Comparison of ENCODE assay signal across 32 cellular contexts in the genomic region with DNA sequence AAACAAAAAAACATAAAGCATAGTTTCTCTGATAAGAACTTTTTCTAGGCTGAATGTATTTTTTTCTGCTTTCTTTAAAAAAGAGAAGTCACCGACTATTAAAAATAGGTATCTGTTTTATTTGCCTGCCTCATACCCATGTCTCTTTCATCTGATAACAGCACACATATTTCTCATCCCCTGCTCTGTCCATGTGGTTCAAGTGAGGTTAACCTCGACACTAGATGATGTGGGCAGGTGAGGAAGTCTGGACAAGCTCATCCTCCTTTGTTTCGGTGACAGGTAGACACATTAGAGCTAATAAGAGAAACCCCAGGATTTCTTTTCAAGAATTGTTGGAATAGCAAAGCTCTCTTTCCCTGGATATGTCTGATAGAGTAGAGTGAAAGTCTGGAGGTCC.
"Had no signal": no experiment of that assay in that cellular context is flagged by ENCODE, and none has a peak within 500 bp of the region (broad histone marks: within the 10 kb centered on the region; RNA-seq: fewer than 3 reads in every experiment).

No MANE protein-coding gene starts in this region.

- H3K9me3 Mint-ChIP-seq: activated CD4-positive, alpha-beta memory T cell treated with anti-CD3 and anti-CD28 coated beads for 36 hours; activated CD4-positive, alpha-beta T cell treated with anti-CD3 and anti-CD28 coated beads, Interleukin-2, amount 10 ng/mL, durations not matched to agents 24 days and 14 days; activated CD8-positive, alpha-beta T cell treated with anti-CD3 and anti-CD28 coated beads for 36 hours; activated naive CD4-positive, alpha-beta T cell treated with anti-CD3 and anti-CD28 coated beads for 36 hours; activated naive CD4-positive, alpha-beta T cell treated with anti-CD3 and anti-CD28 coated beads, Interleukin-2, amount 50 U/mL, for 72 hours; activated naive CD8-positive, alpha-beta T cell treated with anti-CD3 and anti-CD28 coated beads for 36 hours; activated T-cell treated with anti-CD3 and anti-CD28 coated beads, Interleukin-2, amount 50 U/mL, for 4 hours; activated T-helper 1 cell treated with anti-CD3 and anti-CD28 coated beads, Interleukin-12 subunit alpha, Interleukin-12 subunit beta, Interleukin-2, Interleukin-4 antibody, amounts not matched to agents 30 ng/mL and 10 ng/mL and 1 ng/mL, durations not matched to agents 14 hours and 24 hours and 36 hours; activated T-helper 17 cell treated with anti-CD3 and anti-CD28 coated beads, Interleukin-2, amount 50 U/mL, for 72 hours; T-helper 1 cell treated with Interleukin-12 subunit alpha and Interleukin-12 subunit beta and Interleukin-4 antibody, amounts not matched to agents 30 μg/mL and 1 μg/mL, for 36 hours; T-helper 2 cell treated with Interferon-gamma antibody and Interleukin-4, amounts not matched to agents 5 μg/mL and 100 μg/mL, for 36 hours had no signal

- H3K36me3 Mint-ChIP-seq: activated CD4-positive, alpha-beta memory T cell treated with anti-CD3 and anti-CD28 coated beads for 36 hours; activated naive CD4-positive, alpha-beta T cell treated with anti-CD3 and anti-CD28 coated beads, Interleukin-2, amount 50 U/mL, for 72 hours; activated naive CD8-positive, alpha-beta T cell treated with anti-CD3 and anti-CD28 coated beads for 36 hours had no signal

- H3K4me1 Mint-ChIP-seq: activated B cell treated with CpG ODN at 0.5 μM for 24 hours; activated CD4-positive, alpha-beta T cell treated with anti-CD3 and anti-CD28 coated beads, Interleukin-2, amount 10 ng/mL, durations not matched to agents 24 days and 14 days; activated naive CD8-positive, alpha-beta T cell treated with anti-CD3 and anti-CD28 coated beads for 36 hours; activated T-helper 17 cell treated with anti-CD3 and anti-CD28 coated beads, Interleukin-2, amount 50 U/mL, for 72 hours had no signal

- H3K27me3 Mint-ChIP-seq: activated B cell treated with CpG ODN at 0.5 μM for 24 hours; activated CD4-positive, alpha-beta memory T cell treated with anti-CD3 and anti-CD28 coated beads for 36 hours; activated CD4-positive, alpha-beta T cell treated with anti-CD3 and anti-CD28 coated beads, Interleukin-2, amount 10 ng/mL, durations not matched to agents 24 days and 14 days; activated CD8-positive, alpha-beta T cell treated with anti-CD3 and anti-CD28 coated beads for 36 hours; activated naive CD8-positive, alpha-beta T cell treated with anti-CD3 and anti-CD28 coated beads for 36 hours; activated T-helper 17 cell treated with anti-CD3 and anti-CD28 coated beads, Interleukin-2, amount 50 U/mL, for 72 hours had no signal

- ATAC-seq: activated CD8-positive, alpha-beta T cell treated with anti-CD3 and anti-CD28 coated beads for 36 hours; activated naive CD4-positive, alpha-beta T cell treated with anti-CD3 and anti-CD28 coated beads, Interleukin-2, amount 50 U/mL, for 72 hours; activated T-cell treated with anti-CD3 and anti-CD28 coated beads, Interleukin-2, amount 50 U/mL, for 4 hours; activated T-cell treated with anti-CD3 and anti-CD28 coated beads, Interleukin-2, amount 50 U/mL, for 72 hours; activated T-helper 17 cell treated with anti-CD3 and anti-CD28 coated beads, Interleukin-2, amount 50 U/mL, for 72 hours; body of pancreas had no signal

- H3K27ac Mint-ChIP-seq: activated B cell treated with CpG ODN at 0.5 μM for 24 hours; activated CD4-positive, alpha-beta memory T cell treated with anti-CD3 and anti-CD28 coated beads for 36 hours; activated CD4-positive, alpha-beta T cell treated with anti-CD3 and anti-CD28 coated beads, Interleukin-2, amount 10 ng/mL, durations not matched to agents 24 days and 14 days; activated CD8-positive, alpha-beta T cell treated with anti-CD3 and anti-CD28 coated beads for 36 hours; activated naive CD4-positive, alpha-beta T cell treated with anti-CD3 and anti-CD28 coated beads for 36 hours; activated naive CD4-positive, alpha-beta T cell treated with anti-CD3 and anti-CD28 coated beads, Interleukin-2, amount 50 U/mL, for 72 hours; activated naive CD8-positive, alpha-beta T cell treated with anti-CD3 and anti-CD28 coated beads for 36 hours; activated T-cell treated with anti-CD3 and anti-CD28 coated beads, Interleukin-2, amount 50 U/mL, for 72 hours; activated T-helper 1 cell treated with anti-CD3 and anti-CD28 coated beads, Interleukin-12 subunit alpha, Interleukin-12 subunit beta, Interleukin-2, Interleukin-4 antibody, amounts not matched to agents 30 ng/mL and 10 ng/mL and 1 ng/mL, durations not matched to agents 14 hours and 24 hours and 36 hours; activated T-helper 17 cell treated with anti-CD3 and anti-CD28 coated beads, Interleukin-2, amount 50 U/mL, for 72 hours; T-helper 1 cell treated with Interleukin-12 subunit alpha and Interleukin-12 subunit beta and Interleukin-4 antibody, amounts not matched to agents 30 μg/mL and 1 μg/mL, for 36 hours; T-helper 2 cell treated with Interferon-gamma antibody and Interleukin-4, amounts not matched to agents 5 μg/mL and 100 μg/mL, for 36 hours had no signal

- H3K4me3 Mint-ChIP-seq: activated B cell treated with CpG ODN at 0.5 μM for 24 hours; activated CD4-positive, alpha-beta memory T cell treated with anti-CD3 and anti-CD28 coated beads for 36 hours; activated CD4-positive, alpha-beta T cell treated with anti-CD3 and anti-CD28 coated beads, Interleukin-2, amount 10 ng/mL, durations not matched to agents 24 days and 14 days; activated CD8-positive, alpha-beta T cell treated with anti-CD3 and anti-CD28 coated beads for 36 hours; activated naive CD4-positive, alpha-beta T cell treated with anti-CD3 and anti-CD28 coated beads for 36 hours; activated naive CD8-positive, alpha-beta T cell treated with anti-CD3 and anti-CD28 coated beads for 36 hours; activated T-cell treated with anti-CD3 and anti-CD28 coated beads, Interleukin-2, amount 50 U/mL, for 4 hours; activated T-cell treated with anti-CD3 and anti-CD28 coated beads, Interleukin-2, amount 50 U/mL, for 72 hours; activated T-helper 1 cell treated with anti-CD3 and anti-CD28 coated beads, Interleukin-12 subunit alpha, Interleukin-12 subunit beta, Interleukin-2, Interleukin-4 antibody, amounts not matched to agents 30 ng/mL and 10 ng/mL and 1 ng/mL, durations not matched to agents 14 hours and 24 hours and 36 hours; activated T-helper 17 cell treated with anti-CD3 and anti-CD28 coated beads, Interleukin-2, amount 50 U/mL, for 72 hours; T-helper 1 cell treated with Interleukin-12 subunit alpha and Interleukin-12 subunit beta and Interleukin-4 antibody, amounts not matched to agents 30 μg/mL and 1 μg/mL, for 36 hours; T-helper 2 cell treated with Interferon-gamma antibody and Interleukin-4, amounts not matched to agents 5 μg/mL and 100 μg/mL, for 36 hours had no signal

- DNase-seq: activated B cell treated with CpG ODN at 0.5 μM for 24 hours; activated CD4-positive, alpha-beta memory T cell treated with anti-CD3 and anti-CD28 coated beads for 36 hours; activated CD4-positive, alpha-beta T cell treated with anti-CD3 and anti-CD28 coated beads for 4 hours; activated CD4-positive, alpha-beta T cell treated with anti-CD3 and anti-CD28 coated beads, Interleukin-2, amount 10 ng/mL, durations not matched to agents 24 days and 14 days; activated CD4-positive, alpha-beta T cell treated with anti-CD3 and anti-CD28 coated beads, Interleukin-2, amount 50 U/mL, for 1 hour; activated CD4-positive, alpha-beta T cell treated with anti-CD3 and anti-CD28 coated beads, Interleukin-2, amount 50 U/mL, for 4 hours; activated CD4-positive, CD25-positive, alpha-beta regulatory T cell treated with anti-CD3 and anti-CD28 coated beads, Interleukin-2, amount 50 U/mL, for 72 hours; activated CD8-positive, alpha-beta memory T cell treated with anti-CD3 and anti-CD28 coated beads, Interleukin-2, amount 50 U/mL, for 4 hours; activated CD8-positive, alpha-beta T cell treated with anti-CD3 and anti-CD28 coated beads for 36 hours; activated effector memory CD4-positive, alpha-beta T cell treated with anti-CD3 and anti-CD28 coated beads, Interleukin-2, amount 50 U/mL, for 16 hours; activated gamma-delta T cell treated with Interleukin-2 at 50 U/mL for 16 hours; activated naive CD4-positive, alpha-beta T cell; activated naive CD4-positive, alpha-beta T cell treated with anti-CD3 and anti-CD28 coated beads for 36 hours; activated naive CD4-positive, alpha-beta T cell treated with anti-CD3 and anti-CD28 coated beads, Interleukin-2, amount 50 U/mL, for 16 hours; activated naive CD8-positive, alpha-beta T cell treated with anti-CD3 and anti-CD28 coated beads for 36 hours; activated T-cell treated with anti-CD3 and anti-CD28 coated beads for 4 hours; activated T-cell treated with anti-CD3 and anti-CD28 coated beads, Interleukin-2, amount 50 U/mL, for 1 hour; activated T-cell treated with anti-CD3 and anti-CD28 coated beads, Interleukin-2, amount 50 U/mL, for 4 hours; activated T-cell treated with anti-CD3 and anti-CD28 coated beads, Interleukin-2, amount 50 U/mL, for 72 hours; adrenal gland; amniotic stem cell; aorta; body of pancreas; brain microvascular endothelial cell; central memory CD4-positive, alpha-beta T cell; T-helper 2 cell; T-helper 9 cell had no signal
